1 cellular context compared by ENCODE assay signal in genomic region chr1:54888080-54888733, GRCh38.
TF ChIP-seq lines count a peak whose summit lies in the region.

No MANE protein-coding gene starts in this region.

TF ChIP-seq in IMR-90, 13 proteins besides CTCF, POLR2A, EP300 and RAD21 (continued from another document):
- TF ChIP-seq MAFK (IDR thresholded peaks at IDR 0.05; ENCODE audit: low read depth, low read length) (no peak), RCOR1 (IDR thresholded peaks at IDR 0.05; ENCODE audit: insufficient replicate concordance, low read length) (no peak), RFX5 (IDR thresholded peaks at IDR 0.05; ENCODE audit: low read depth, low read length) (no peak), FOS (IDR thresholded peaks at IDR 0.05; ENCODE audit: low read depth, low read length) (no peak), CEBPB (IDR thresholded peaks at IDR 0.05; ENCODE audit: low read depth, low read length) (no peak), BHLHE40 (IDR thresholded peaks at IDR 0.05; ENCODE audit: low read depth, low read length) (no peak), SMC3 (IDR thresholded peaks at IDR 0.05; ENCODE audit: low read depth, low read length) (no peak)
- TF ChIP-seq, protein P1, sequence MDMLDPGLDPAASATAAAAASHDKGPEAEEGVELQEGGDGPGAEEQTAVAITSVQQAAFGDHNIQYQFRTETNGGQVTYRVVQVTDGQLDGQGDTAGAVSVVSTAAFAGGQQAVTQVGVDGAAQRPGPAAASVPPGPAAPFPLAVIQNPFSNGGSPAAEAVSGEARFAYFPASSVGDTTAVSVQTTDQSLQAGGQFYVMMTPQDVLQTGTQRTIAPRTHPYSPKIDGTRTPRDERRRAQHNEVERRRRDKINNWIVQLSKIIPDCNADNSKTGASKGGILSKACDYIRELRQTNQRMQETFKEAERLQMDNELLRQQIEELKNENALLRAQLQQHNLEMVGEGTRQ (IDR thresholded peaks at IDR 0.05; ENCODE audit: low read depth, low read length) = no peak
- TF ChIP-seq, protein P2, sequence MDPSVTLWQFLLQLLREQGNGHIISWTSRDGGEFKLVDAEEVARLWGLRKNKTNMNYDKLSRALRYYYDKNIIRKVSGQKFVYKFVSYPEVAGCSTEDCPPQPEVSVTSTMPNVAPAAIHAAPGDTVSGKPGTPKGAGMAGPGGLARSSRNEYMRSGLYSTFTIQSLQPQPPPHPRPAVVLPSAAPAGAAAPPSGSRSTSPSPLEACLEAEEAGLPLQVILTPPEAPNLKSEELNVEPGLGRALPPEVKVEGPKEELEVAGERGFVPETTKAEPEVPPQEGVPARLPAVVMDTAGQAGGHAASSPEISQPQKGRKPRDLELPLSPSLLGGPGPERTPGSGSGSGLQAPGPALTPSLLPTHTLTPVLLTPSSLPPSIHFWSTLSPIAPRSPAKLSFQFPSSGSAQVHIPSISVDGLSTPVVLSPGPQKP (IDR thresholded peaks at IDR 0.05; ENCODE audit: borderline replicate concordance, low read depth, low read length) = no peak
